In genomic region chr13:55402867-55403266, GRCh38 we compare ENCODE assay signal across 20 cellular contexts.
DNase-seq lines count a peak whose midpoint lies in the region; ATAC-seq, FAIRE-seq and TF ChIP-seq lines count a peak whose summit lies in the region.
"Had no signal": no experiment of that assay in that cellular context is flagged by ENCODE, and none has a peak within 500 bp of the region (broad histone marks: within the 10 kb centered on the region; RNA-seq: fewer than 3 reads in every experiment).

No MANE protein-coding gene starts in this region.

- CTCF ChIA-PET in HepG2 (lab: Yijun Ruan, JAX; ENCODE audit: low intra/inter-chr PET ratio, low total read pairs) = no interaction called here
- CTCF ChIA-PET in PC-9 (lab: Charles Lee) = no interaction called here

- no peak for ATAC-seq in HepG2
- no peak for ATAC-seq in right lobe of liver
- no peak for ATAC-seq in GM21515 (IDR thresholded peaks at IDR 0.05; ENCODE audit: unreplicated experiment)

- H3F3A ChIP-seq in PC-9 (ENCODE audit: insufficient read depth, low read depth) = no peaks in the 10 kb centered on the region

- no peak for TF ChIP-seq CTCF in HepG2 (CRISPR knock-in tag; IDR thresholded peaks at IDR 0.05)
- TF ChIP-seq CTCF in right lobe of liver (IDR thresholded peaks at IDR 0.05) = no peak
- no peak for TF ChIP-seq CTCF in PC-9 (conservative IDR thresholded peaks at IDR 0.05)

- H4K20me1 ChIP-seq in HepG2 (ENCODE audit: insufficient read depth, low read length) (no peaks in the 10 kb centered on the region), PC-9 (ENCODE audit: insufficient read depth) (no peaks in the 10 kb centered on the region)
- H4K20me1 ChIP-seq: BLaER1 had no signal

- H3K4me2 ChIP-seq in HepG2 (ENCODE audit: low read depth, low read length) (no peak overlapping the region), PC-9 (no peak overlapping the region)
- H3K4me2 ChIP-seq: BLaER1 had no signal

- no peak for DNase-seq in HepG2 (ENCODE audit: low spot score)
- no peak for DNase-seq in right lobe of liver
- DNase-seq in PC-9 = no peak
- no peak for DNase-seq in DMS114 treated with DMSO at 0.1 percent for 48 hours (lab: John Stamatoyannopoulos, UW; ENCODE audit: unreplicated experiment)
- DNase-seq: ACHN; BE2C; C1 segment of cervical spinal cord; CD4-positive, alpha-beta memory T cell; CD4-positive, CD25-positive, alpha-beta regulatory T cell; CD8-positive, alpha-beta memory T cell; COR-L47; DMS 273 treated with DMSO at 0.1 percent for 48 hours; DMS79 treated with DMSO at 0.1 percent for 48 hours; GF-D8 had no signal

- no peak for TF ChIP-seq RAD21 in HepG2 (CRISPR knock-in tag; IDR thresholded peaks at IDR 0.05)

- FAIRE-seq in HepG2 (lab: Jason Lieb, UNC) = no peak
- FAIRE-seq: G401.6, GM12891, GM19239 had no signal

- no peak overlapping the region for H3K9ac ChIP-seq in HepG2 (ENCODE audit: insufficient read depth, low read depth, low read length)
- H3K9ac ChIP-seq: BLaER1 had no signal

- intact Hi-C loops in HepG2 (cut with micrococcal nuclease; ENCODE audit: unreplicated experiment) = no loop called here
- intact Hi-C loops in right lobe of liver (cut with DNase I) = no loop called here
- intact Hi-C loops in PC-9 (cut with micrococcal nuclease; ENCODE audit: unreplicated experiment) = no loop called here

- TF ChIP-seq POLR2A in HepG2 (IDR thresholded peaks at IDR 0.05; ENCODE audit: insufficient read depth in 1 of 2, low read depth in 2 of 2, low read length in 2 of 2) (no peak), right lobe of liver (IDR thresholded peaks at IDR 0.05) (no peak)

- H3K27me3 ChIP-seq in HepG2 (ENCODE audit: control insufficient read depth in 1 of 2, insufficient read depth in 2 of 2, low read length in 2 of 2) = no peaks in the 10 kb centered on the region
- no peaks in the 10 kb centered on the region for H3K27me3 ChIP-seq in right lobe of liver
- no peaks in the 10 kb centered on the region for H3K27me3 ChIP-seq in PC-9 (ENCODE audit: insufficient read depth, low read depth)
- H3K27me3 ChIP-seq: BE2C, BLaER1 had no signal

- no peaks in the 10 kb centered on the region for H3K4me1 ChIP-seq in HepG2 (ENCODE audit: insufficient read depth, low read length)
- no peaks in the 10 kb centered on the region for H3K4me1 ChIP-seq in right lobe of liver
- no peaks in the 10 kb centered on the region for H3K4me1 ChIP-seq in PC-9 (replicated peaks; ENCODE audit: insufficient read depth)
- H3K4me1 ChIP-seq: BE2C, BLaER1 had no signal

- no peak overlapping the region for H3K4me3 ChIP-seq in HepG2 (replicated peaks in 1 of 3; ENCODE audit: insufficient read depth in 1 of 3, low read depth in 2 of 3, low read length in 3 of 3)
- H3K4me3 ChIP-seq in right lobe of liver = no peak overlapping the region
- no peak overlapping the region for H3K4me3 ChIP-seq in PC-9
- H3K4me3 ChIP-seq: BLaER1 had no signal

- H3K9me3 ChIP-seq in HepG2 (ENCODE audit: low read length) (peaks cover 16% of the 10 kb centered on the region), right lobe of liver (no peaks in the 10 kb centered on the region), PC-9 (ENCODE audit: insufficient read depth, low read depth) (no peaks in the 10 kb centered on the region)
- H3K9me3 ChIP-seq: BE2C, BLaER1 had no signal

- H3K79me2 ChIP-seq in HepG2 (ENCODE audit: insufficient read depth, low read length) (no peaks in the 10 kb centered on the region), PC-9 (ENCODE audit: low read depth) (no peaks in the 10 kb centered on the region)

- BruUV-seq in HepG2 (replicated peaks; lab: Mats Ljungman, UMichigan) (no TSS peak), PC-9 (replicated peaks; lab: Mats Ljungman, UMichigan) (no TSS peak)

- no peaks in the 10 kb centered on the region for H3K36me3 ChIP-seq in HepG2 (replicated peaks in 1 of 2; ENCODE audit: control insufficient read depth in 1 of 2, insufficient read depth in 2 of 2, low read length in 2 of 2)
- H3K36me3 ChIP-seq in right lobe of liver = no peaks in the 10 kb centered on the region
- H3K36me3 ChIP-seq in PC-9 (ENCODE audit: low read depth) = no peaks in the 10 kb centered on the region
- H3K36me3 ChIP-seq: BE2C, BLaER1 had no signal

- in situ Hi-C loops in HepG2 (cut with HindIII; ENCODE audit: extremely low pct_ligation_motif_present, low pct_unique_long_range_greater_than_20kb) = no loop called here

- 0% methylated on average over 1 of the region's 1 CpG for WGBS in HepG2 (ENCODE audit: low lambda C conversion rate)
- WGBS in right lobe of liver (ENCODE audit: insufficient coverage, low coverage, low lambda C conversion rate, missing lambda C conversion rate) = 50% methylated on average over 1 of the region's 1 CpG

- no peak overlapping the region for H2AFZ ChIP-seq in HepG2 (ENCODE audit: low read length)
- H2AFZ ChIP-seq in PC-9 = 0 out of 2 replicates have a peak overlapping the region, but pooled peaks have one; percentile 43

- TF ChIP-seq EP300 in HepG2 (IDR thresholded peaks at IDR 0.05; ENCODE audit: low read depth in 2 of 2, low read length in 2 of 2) (no peak), HepG2 (CRISPR knock-in tag; IDR thresholded peaks at IDR 0.05; ENCODE audit: borderline replicate concordance) (no peak)

- no peaks in the 10 kb centered on the region for H3K9me2 ChIP-seq in PC-9 (ENCODE audit: insufficient read depth)

- POLR2A ChIA-PET in HepG2 (lab: Yijun Ruan, JAX) = no interaction called here
- POLR2A ChIA-PET in PC-9 (lab: Charles Lee; ENCODE audit: unreplicated experiment) = no interaction called here

- H3K27ac ChIP-seq in HepG2 (ENCODE audit: extremely low read length, insufficient read depth, low read length) (no peak overlapping the region), right lobe of liver (no peak overlapping the region), PC-9 (no peak overlapping the region)
- H3K27ac ChIP-seq: 22Rv1, BLaER1 had no signal

TF ChIP-seq in HepG2, 621 proteins besides CTCF, POLR2A, EP300 and RAD21:
- TF ChIP-seq MAFF (IDR thresholded peaks at IDR 0.05; ENCODE audit: low read depth, low read length) (peak; percentile 79), ZMYM2 (CRISPR knock-in tag; IDR thresholded peaks at IDR 0.05) (no peak), MAFK (conservative IDR thresholded peaks at IDR 0.05 in 1 of 2, IDR thresholded peaks at IDR 0.05 in 1 of 2; ENCODE audit: low read length in 2 of 2) (peak; percentile 65 to 87)
- TF ChIP-seq, protein P1, sequence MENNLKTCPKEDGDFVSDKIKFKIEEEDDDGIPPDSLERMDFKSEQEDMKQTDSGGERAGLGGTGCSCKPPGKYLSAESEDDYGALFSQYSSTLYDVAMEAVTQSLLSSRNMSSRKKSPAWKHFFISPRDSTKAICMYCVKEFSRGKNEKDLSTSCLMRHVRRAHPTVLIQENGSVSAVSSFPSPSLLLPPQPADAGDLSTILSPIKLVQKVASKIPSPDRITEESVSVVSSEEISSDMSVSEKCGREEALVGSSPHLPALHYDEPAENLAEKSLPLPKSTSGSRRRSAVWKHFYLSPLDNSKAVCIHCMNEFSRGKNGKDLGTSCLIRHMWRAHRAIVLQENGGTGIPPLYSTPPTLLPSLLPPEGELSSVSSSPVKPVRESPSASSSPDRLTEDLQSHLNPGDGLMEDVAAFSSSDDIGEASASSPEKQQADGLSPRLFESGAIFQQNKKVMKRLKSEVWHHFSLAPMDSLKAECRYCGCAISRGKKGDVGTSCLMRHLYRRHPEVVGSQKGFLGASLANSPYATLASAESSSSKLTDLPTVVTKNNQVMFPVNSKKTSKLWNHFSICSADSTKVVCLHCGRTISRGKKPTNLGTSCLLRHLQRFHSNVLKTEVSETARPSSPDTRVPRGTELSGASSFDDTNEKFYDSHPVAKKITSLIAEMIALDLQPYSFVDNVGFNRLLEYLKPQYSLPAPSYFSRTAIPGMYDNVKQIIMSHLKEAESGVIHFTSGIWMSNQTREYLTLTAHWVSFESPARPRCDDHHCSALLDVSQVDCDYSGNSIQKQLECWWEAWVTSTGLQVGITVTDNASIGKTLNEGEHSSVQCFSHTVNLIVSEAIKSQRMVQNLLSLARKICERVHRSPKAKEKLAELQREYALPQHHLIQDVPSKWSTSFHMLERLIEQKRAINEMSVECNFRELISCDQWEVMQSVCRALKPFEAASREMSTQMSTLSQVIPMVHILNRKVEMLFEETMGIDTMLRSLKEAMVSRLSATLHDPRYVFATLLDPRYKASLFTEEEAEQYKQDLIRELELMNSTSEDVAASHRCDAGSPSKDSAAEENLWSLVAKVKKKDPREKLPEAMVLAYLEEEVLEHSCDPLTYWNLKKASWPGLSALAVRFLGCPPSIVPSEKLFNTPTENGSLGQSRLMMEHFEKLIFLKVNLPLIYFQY (CRISPR knock-in tag; IDR thresholded peaks at IDR 0.05; ENCODE audit: borderline replicate concordance) = no peak
